ENCODE assay signal across 12 cellular contexts in the genomic region with DNA sequence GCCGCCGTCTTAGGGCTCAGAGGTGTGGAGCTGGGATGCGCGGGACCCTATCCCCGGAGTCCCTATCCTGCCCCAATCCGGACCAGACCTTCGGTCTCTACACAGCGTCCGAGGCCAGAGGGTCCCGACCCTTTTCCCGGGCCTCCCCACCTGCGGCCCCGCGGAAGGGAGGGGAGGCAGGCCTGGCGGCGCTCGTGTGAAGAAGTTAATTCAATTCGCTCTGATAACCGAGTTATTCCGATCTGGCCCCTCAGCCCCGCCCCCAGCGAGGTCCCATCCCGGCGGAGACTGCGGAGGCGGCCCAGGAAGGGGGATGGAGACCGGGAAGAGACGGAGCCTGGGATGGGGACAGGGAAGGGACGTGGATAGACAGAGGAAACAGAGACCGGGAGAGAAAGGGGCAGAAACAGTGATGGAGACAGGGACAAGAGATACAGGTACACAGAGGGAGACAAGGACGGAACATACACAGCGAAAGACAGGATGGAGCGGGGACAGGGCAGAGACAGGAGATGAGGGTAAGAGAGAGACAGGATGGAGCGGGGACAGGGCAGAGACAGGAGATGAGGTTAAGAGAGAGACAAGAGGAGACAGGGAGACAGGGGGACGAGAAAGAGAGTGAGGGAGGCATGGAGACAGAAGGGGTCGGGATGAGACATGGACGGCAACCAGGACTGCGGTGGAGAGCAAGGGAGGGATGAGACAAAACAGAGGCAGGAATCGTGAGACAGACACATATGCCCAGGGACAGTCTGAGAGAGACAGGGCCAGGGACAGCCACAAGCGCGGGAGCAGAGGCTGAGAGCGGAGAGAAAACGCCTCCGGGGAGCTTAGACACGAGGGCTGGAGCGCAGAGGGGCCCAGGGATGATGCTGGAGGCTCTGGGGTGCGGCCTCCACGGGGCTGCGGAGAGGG. TPM values are rescaled to one million over a fixed set of nuclear protein-coding genes. Genes with fewer than 3 reads are reported as not detected.
DNase-seq lines count a peak whose midpoint lies in the region; ATAC-seq, FAIRE-seq and TF ChIP-seq lines count a peak whose summit lies in the region.
"Had no signal": no experiment of that assay in that cellular context is flagged by ENCODE, and none has a peak within 500 bp of the region (broad histone marks: within the 10 kb centered on the region; RNA-seq: fewer than 3 reads in every experiment).

No MANE protein-coding gene starts in this region.

- H3K27ac Mint-ChIP-seq in CD4-positive, alpha-beta memory T cell = peak overlapping the region in 1 of 7 donors; percentile 19
- H3K27ac Mint-ChIP-seq in glutamatergic neuron (ENCODE audit: unreplicated experiment) (peak overlapping the region; percentile 79), progenitor cell of endocrine pancreas (no peak overlapping the region)
- H3K27ac Mint-ChIP-seq: activated T-helper 2 cell treated with anti-CD3 and anti-CD28 coated beads, Interferon-gamma antibody, Interleukin-2, Interleukin-4, amounts not matched to agents 10 μg/mL and 5 μg/mL and 100 μg/mL, durations not matched to agents 14 hours and 24 hours and 36 hours had no signal

- H3K9me3 ChIP-seq in CD4-positive, alpha-beta memory T cell (ENCODE audit: control insufficient read depth in 1 of 2, low read length in 2 of 2) = no peaks in the 10 kb centered on the region
- H3K9me3 ChIP-seq in HUES6 (ENCODE audit: control insufficient read depth, insufficient read depth, low read depth, low read length) = no peaks in the 10 kb centered on the region
- H3K9me3 ChIP-seq: transverse colon had no signal

- no peaks in the 10 kb centered on the region for H3K36me3 Mint-ChIP-seq in CD4-positive, alpha-beta memory T cell
- no peaks in the 10 kb centered on the region for H3K36me3 Mint-ChIP-seq in glutamatergic neuron (ENCODE audit: unreplicated experiment)
- H3K36me3 Mint-ChIP-seq in progenitor cell of endocrine pancreas (ENCODE audit: insufficient read depth) = peaks cover 2% of the 10 kb centered on the region

- H3K4me1 ChIP-seq in CD4-positive, alpha-beta memory T cell (ENCODE audit: insufficient read depth, low read length) = peaks cover 16% of the 10 kb centered on the region
- H3K4me1 ChIP-seq in HUES6 (ENCODE audit: control insufficient read depth, insufficient read depth, low read length) = peaks cover 26% of the 10 kb centered on the region

- H3K27me3 ChIP-seq in CD4-positive, alpha-beta memory T cell (ENCODE audit: insufficient read depth, low read length) = peaks cover 36% of the 10 kb centered on the region
- H3K27me3 ChIP-seq in HUES6 (ENCODE audit: control insufficient read depth, insufficient read depth, low read length) = peaks cover 94% of the 10 kb centered on the region

- H3K27ac ChIP-seq in CD4-positive, alpha-beta memory T cell (ENCODE audit: low read depth, low read length) = no peak overlapping the region
- no peak overlapping the region for H3K27ac ChIP-seq in HUES6 (ENCODE audit: low read depth, low read length)
- H3K27ac ChIP-seq: transverse colon had no signal

- H3K4me1 Mint-ChIP-seq in CD4-positive, alpha-beta memory T cell = peaks cover 16 to 37% (median 20%) of the 10 kb centered on the region in 4 donors
- peaks cover 6% of the 10 kb centered on the region for H3K4me1 Mint-ChIP-seq in glutamatergic neuron (ENCODE audit: low read depth, unreplicated experiment)
- peaks cover 8% of the 10 kb centered on the region for H3K4me1 Mint-ChIP-seq in progenitor cell of endocrine pancreas (ENCODE audit: low read depth)

- ATAC-seq in HG02884 (IDR thresholded peaks at IDR 0.05; ENCODE audit: unreplicated experiment) = no peak

- H3K9ac ChIP-seq in HUES6 (ENCODE audit: low read length) = no peak overlapping the region

- intact Hi-C loops in CD4-positive, alpha-beta memory T cell (cut with micrococcal nuclease) = no loop called here

- CTCF ChIA-PET in CD4-positive, alpha-beta memory T cell (lab: Charles Lee; ENCODE audit: partially characterized antibody) = interaction anchor here (1.3 kb wide), 1 partner anchor 8 kb away, joined by 4 read pairs; no protein-coding TSS in a partner anchor

- TF ChIP-seq CTCF in glutamatergic neuron (IDR thresholded peaks at IDR 0.05; ENCODE audit: partially characterized antibody, unreplicated experiment) (no peak), progenitor cell of endocrine pancreas (IDR thresholded peaks at IDR 0.05; ENCODE audit: unreplicated experiment) (no peak)

- H3K27me3 Mint-ChIP-seq in CD4-positive, alpha-beta memory T cell = peaks cover 34 to 36% of the 10 kb centered on the region in 2 donors
- H3K27me3 Mint-ChIP-seq in glutamatergic neuron (ENCODE audit: unreplicated experiment) = peaks cover 31% of the 10 kb centered on the region
- peaks cover 44% of the 10 kb centered on the region for H3K27me3 Mint-ChIP-seq in progenitor cell of endocrine pancreas

- peaks cover 0 to 2% (median 0%) of the 10 kb centered on the region in 8 donors for H3K9me3 Mint-ChIP-seq in CD4-positive, alpha-beta memory T cell
- H3K9me3 Mint-ChIP-seq in glutamatergic neuron (ENCODE audit: unreplicated experiment) (peaks cover 4% of the 10 kb centered on the region), progenitor cell of endocrine pancreas (ENCODE audit: low read depth) (no peaks in the 10 kb centered on the region)
- H3K9me3 Mint-ChIP-seq: activated T-helper 2 cell treated with anti-CD3 and anti-CD28 coated beads, Interferon-gamma antibody, Interleukin-2, Interleukin-4, amounts not matched to agents 10 μg/mL and 5 μg/mL and 100 μg/mL, durations not matched to agents 14 hours and 24 hours and 36 hours had no signal

- POLR2A ChIA-PET in CD4-positive, alpha-beta memory T cell (lab: Charles Lee; ENCODE audit: partially characterized antibody) = interaction anchor here (1.2 kb wide), 1 partner anchor 19 kb away, joined by 3 read pairs; no protein-coding TSS in a partner anchor

- H3K4me3 Mint-ChIP-seq in CD4-positive, alpha-beta memory T cell = peak overlapping the region in 7 of 8 donors; percentile 4 to 63 (median 25)
- peak overlapping the region; percentile 90 for H3K4me3 Mint-ChIP-seq in glutamatergic neuron (ENCODE audit: unreplicated experiment)
- peak overlapping the region; percentile 60 for H3K4me3 Mint-ChIP-seq in progenitor cell of endocrine pancreas (ENCODE audit: low read depth)

- no peaks in the 10 kb centered on the region for H3K36me3 ChIP-seq in CD4-positive, alpha-beta memory T cell (ENCODE audit: insufficient read depth, low read length)
- no peaks in the 10 kb centered on the region for H3K36me3 ChIP-seq in HUES6 (ENCODE audit: control insufficient read depth, insufficient read depth, low read length)
- H3K36me3 ChIP-seq: transverse colon had no signal

- no peak overlapping the region for H3K4me3 ChIP-seq in CD4-positive, alpha-beta memory T cell (ENCODE audit: low read length in 2 of 2)
- H3K4me3 ChIP-seq in HUES6 (ENCODE audit: low read depth, low read length) = peak overlapping the region; percentile 67

- FAIRE-seq in GM19239 (lab: Jason Lieb, UNC) = no peak

- no peak for DNase-seq in CD4-positive, alpha-beta memory T cell
- DNase-seq in glutamatergic neuron = peak; percentile 73
- no peak for DNase-seq in progenitor cell of endocrine pancreas (ENCODE audit: low spot score, unreplicated experiment)
- no peak for DNase-seq in KG1 (lab: John Stamatoyannopoulos, UW)
- no peak for DNase-seq in GM19239 (ENCODE audit: insufficient read length, low spot score)
- DNase-seq: cortex of kidney, NCI-H1105 treated with DMSO at 0.1 percent for 48 hours, OCI-M1, transverse colon had no signal

RNA-seq across cellular contexts. Expression of a gene that starts 0.6 kb away (rescaled TPM):
- not detected for total RNA-seq in CD4-positive, alpha-beta memory T cell
- not detected for polyA plus RNA-seq in CD4-positive, alpha-beta memory T cell
- total RNA-seq in glutamatergic neuron (ENCODE audit: unreplicated experiment) (12.0 TPM), progenitor cell of endocrine pancreas (not detected in 2 replicates)
- total RNA-seq: activated T-helper 2 cell treated with anti-CD3 and anti-CD28 coated beads, Interferon-gamma antibody, Interleukin-2, Interleukin-4, amounts not matched to agents 10 μg/mL and 5 μg/mL and 100 μg/mL, durations not matched to agents 14 hours and 24 hours and 36 hours had no signal

RNA-seq across cellular contexts. Expression of a gene that starts 20.0 kb away (rescaled TPM):
- 100 to 1,000 TPM; 145 to 152 TPM for total RNA-seq in CD4-positive, alpha-beta memory T cell
- 10 to 100 TPM in 1 of 2 donors, 1 to 10 TPM in 1; 4.0 to 10.2 TPM for polyA plus RNA-seq in CD4-positive, alpha-beta memory T cell
- total RNA-seq in glutamatergic neuron (ENCODE audit: unreplicated experiment) = 62.8 TPM
- 389 and 394 TPM in 2 replicates for total RNA-seq in progenitor cell of endocrine pancreas

RNA-seq across cellular contexts. Expression of a gene that starts 28.0 kb away (rescaled TPM):
- total RNA-seq in CD4-positive, alpha-beta memory T cell = not detected
- not detected for polyA plus RNA-seq in CD4-positive, alpha-beta memory T cell
- total RNA-seq in glutamatergic neuron (ENCODE audit: unreplicated experiment) (not detected), progenitor cell of endocrine pancreas (not detected in 2 replicates)
- total RNA-seq: activated T-helper 2 cell treated with anti-CD3 and anti-CD28 coated beads, Interferon-gamma antibody, Interleukin-2, Interleukin-4, amounts not matched to agents 10 μg/mL and 5 μg/mL and 100 μg/mL, durations not matched to agents 14 hours and 24 hours and 36 hours had no signal

RNA-seq across cellular contexts. Expression of a gene that starts 52.6 kb away (rescaled TPM):
- not detected for total RNA-seq in CD4-positive, alpha-beta memory T cell
- polyA plus RNA-seq in CD4-positive, alpha-beta memory T cell = not detected
- total RNA-seq in glutamatergic neuron (ENCODE audit: unreplicated experiment) (not detected), progenitor cell of endocrine pancreas (5.6 and 6.4 TPM in 2 replicates)
- total RNA-seq: activated T-helper 2 cell treated with anti-CD3 and anti-CD28 coated beads, Interferon-gamma antibody, Interleukin-2, Interleukin-4, amounts not matched to agents 10 μg/mL and 5 μg/mL and 100 μg/mL, durations not matched to agents 14 hours and 24 hours and 36 hours; transverse colon had no signal

Comparison
In these comparisons a context has a peak if more than half of its experiments do, and no peak if none do; other contexts are left out.
1. H3K4me3 Mint-ChIP-seq: peak in every context shown above with its lines; median percentile 90 in glutamatergic neuron; 60 in progenitor cell of endocrine pancreas; 25 in CD4-positive, alpha-beta memory T cell.
2. RNA of a gene that starts 0.6 kb away (total RNA-seq): 12.0 TPM in glutamatergic neuron (single experiment); not detected in CD4-positive, alpha-beta memory T cell and not detected in progenitor cell of endocrine pancreas; every median in the first group is over 10 times any median in the second.